In the genomic region with DNA sequence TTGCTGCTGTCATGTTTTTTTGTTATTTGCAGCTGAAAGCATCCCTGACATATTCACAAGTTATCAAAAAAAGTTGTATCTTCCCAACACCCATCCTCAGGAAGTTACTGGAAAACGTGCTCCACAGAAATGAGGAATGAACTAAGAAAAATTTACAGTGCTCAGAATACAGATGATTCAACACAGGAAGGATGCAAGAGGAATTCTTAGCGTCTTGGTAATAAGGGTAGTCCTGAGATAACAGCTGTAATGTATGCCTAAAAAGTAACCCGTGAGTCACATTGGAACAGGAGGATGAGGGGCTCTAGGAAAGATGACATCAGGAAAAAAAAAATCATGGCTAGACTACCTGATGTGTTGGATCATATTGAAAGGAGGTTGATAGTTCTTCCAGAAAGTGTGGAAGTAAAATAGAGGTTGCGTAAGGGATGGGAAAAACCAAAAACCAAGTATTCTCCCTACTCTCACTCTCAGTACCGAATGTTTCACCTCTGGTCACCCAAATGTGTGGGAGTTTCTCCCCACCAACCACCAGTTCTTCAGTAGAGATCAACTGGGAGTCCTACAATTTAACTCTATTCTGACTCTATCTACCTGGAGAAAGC, we compare ENCODE assay signal across 2 cellular contexts.
TF ChIP-seq lines count a peak whose summit lies in the region.

No MANE protein-coding gene starts in this region.

TF ChIP-seq in HepG2, 621 proteins besides CTCF, POLR2A, EP300 and RAD21:
- TF ChIP-seq ZC3H13 (CRISPR knock-in tag; IDR thresholded peaks at IDR 0.05) (no peak), MAFK (conservative IDR thresholded peaks at IDR 0.05 in 1 of 2, IDR thresholded peaks at IDR 0.05 in 1 of 2; ENCODE audit: low read length in 2 of 2) (0 out of 4 replicates have a peak, but pooled peaks of 1 of the 2 experiments have one; percentile 3), SALL1 (CRISPR knock-in tag; IDR thresholded peaks at IDR 0.05) (no peak), CEBPB (IDR thresholded peaks at IDR 0.05; ENCODE audit: borderline replicate concordance, low read depth, low read length) (peak; percentile 18; the same call in 1 of the 2 replicates), GPBP1L1 (CRISPR knock-in tag; IDR thresholded peaks at IDR 0.05) (no peak), ZNF282 (IDR thresholded peaks at IDR 0.05; ENCODE audit: partially characterized antibody) (no peak), PCBP1 (IDR thresholded peaks at IDR 0.05; ENCODE audit: borderline replicate concordance, low read depth, low read length) (no peak), KLF15 (CRISPR knock-in tag; IDR thresholded peaks at IDR 0.05; ENCODE audit: borderline replicate concordance) (no peak), SAFB2 (CRISPR knock-in tag; IDR thresholded peaks at IDR 0.05; ENCODE audit: borderline replicate concordance, low read depth) (no peak)
TF ChIP-seq in HepG2: peak in this region for 2.

TF ChIP-seq in HEK293T, 16 proteins besides CTCF, POLR2A, EP300 and RAD21:
- no peak for TF ChIP-seq SP1 (IDR thresholded peaks at IDR 0.05)
- TF ChIP-seq ARNT (IDR thresholded peaks at IDR 0.05): no peak
- no peak for TF ChIP-seq FOXM1 (IDR thresholded peaks at IDR 0.05; ENCODE audit: borderline replicate concordance)
- TF ChIP-seq SUZ12 (IDR thresholded peaks at IDR 0.05): no peak
- TF ChIP-seq HDGF (IDR thresholded peaks at IDR 0.05; ENCODE audit: borderline replicate concordance): no peak
- no peak for TF ChIP-seq LEF1 (IDR thresholded peaks at IDR 0.05; ENCODE audit: borderline replicate concordance)
- TF ChIP-seq NFRKB (IDR thresholded peaks at IDR 0.05): no peak
- no peak for TF ChIP-seq FOXA1 (IDR thresholded peaks at IDR 0.05)
- no peak for TF ChIP-seq FOXK2 (IDR thresholded peaks at IDR 0.05)
- TF ChIP-seq CTBP1 (IDR thresholded peaks at IDR 0.05; ENCODE audit: borderline replicate concordance): no peak
- TF ChIP-seq TARDBP (IDR thresholded peaks at IDR 0.05): no peak
- no peak for TF ChIP-seq PKNOX1 (IDR thresholded peaks at IDR 0.05)
- TF ChIP-seq ZNF384 (IDR thresholded peaks at IDR 0.05): no peak
- no peak for TF ChIP-seq L3MBTL2 (conservative IDR thresholded peaks at IDR 0.05)
- no peak for TF ChIP-seq ELF4 (IDR thresholded peaks at IDR 0.05)
- no peak for TF ChIP-seq BHLHE40 (IDR thresholded peaks at IDR 0.05; ENCODE audit: borderline replicate concordance)
